Comparison of ENCODE assay signal across 8 cellular contexts in the genomic region with DNA sequence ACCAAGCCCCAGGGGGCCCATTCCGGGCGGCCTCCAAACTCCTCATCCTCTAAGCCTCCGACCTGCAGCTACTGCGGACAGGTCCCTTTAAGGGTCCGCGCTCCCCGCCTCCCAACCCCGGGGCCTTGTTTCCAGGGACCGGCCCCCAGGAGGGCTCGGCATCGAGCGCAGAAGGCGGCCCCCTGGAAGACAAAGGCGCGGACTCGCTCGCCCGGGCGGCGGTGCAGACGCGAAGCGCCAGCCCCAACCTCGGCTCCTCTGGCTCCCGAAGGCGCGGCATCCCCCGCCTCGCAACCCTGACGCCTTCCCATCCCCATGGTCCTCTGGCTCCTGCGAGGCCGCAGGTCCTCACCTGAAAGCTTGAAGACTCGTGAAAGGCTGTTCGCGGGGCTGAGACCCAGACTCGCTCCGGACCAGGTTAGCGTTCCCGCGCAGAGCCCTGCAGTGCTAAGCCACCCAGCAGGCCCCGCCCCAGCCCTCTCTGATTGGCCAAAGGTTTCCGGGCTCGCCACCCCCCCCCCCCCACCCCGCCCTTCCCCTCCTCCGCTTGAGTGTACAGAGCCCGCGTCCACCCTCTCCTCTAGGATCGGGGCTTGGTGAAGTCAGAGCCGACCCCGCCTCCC. TPM values are rescaled to one million over a fixed set of nuclear protein-coding genes. Genes with fewer than 3 reads are reported as not detected.
DNase-seq lines count a peak whose midpoint lies in the region; ATAC-seq and TF ChIP-seq lines count a peak whose summit lies in the region.

A gene (minus strand): TSS at position 426 of the 623 bp plus-strand sequence.

- TF ChIP-seq CTCF in AG09309 (IDR thresholded peaks at IDR 0.05; ENCODE audit: control insufficient read depth, insufficient read depth, low read depth, low read length, missing control alignments) (no peak), glutamatergic neuron (IDR thresholded peaks at IDR 0.05; ENCODE audit: partially characterized antibody, unreplicated experiment) (no peak), ovary (IDR thresholded peaks at IDR 0.05) (no peak)

- TF ChIP-seq RAD21 in Ishikawa (IDR thresholded peaks at IDR 0.05; ENCODE audit: low read depth) = no peak

- intact Hi-C loops in ovary (cut with DNase I) = no loop called here

- no peaks in the 10 kb centered on the region for H3K9me3 Mint-ChIP-seq in activated naive CD8-positive, alpha-beta T cell treated with anti-CD3 and anti-CD28 coated beads for 36 hours
- peaks cover 3% of the 10 kb centered on the region for H3K9me3 Mint-ChIP-seq in glutamatergic neuron (ENCODE audit: unreplicated experiment)

- peaks cover 42% of the 10 kb centered on the region for H3K27me3 Mint-ChIP-seq in activated naive CD8-positive, alpha-beta T cell treated with anti-CD3 and anti-CD28 coated beads for 36 hours
- H3K27me3 Mint-ChIP-seq in glutamatergic neuron (ENCODE audit: unreplicated experiment) = no peaks in the 10 kb centered on the region

- no peaks in the 10 kb centered on the region for H3K36me3 Mint-ChIP-seq in activated naive CD8-positive, alpha-beta T cell treated with anti-CD3 and anti-CD28 coated beads for 36 hours
- no peaks in the 10 kb centered on the region for H3K36me3 Mint-ChIP-seq in glutamatergic neuron (ENCODE audit: unreplicated experiment)

- H3K4me1 Mint-ChIP-seq in activated naive CD8-positive, alpha-beta T cell treated with anti-CD3 and anti-CD28 coated beads for 36 hours = peaks cover 6% of the 10 kb centered on the region
- H3K4me1 Mint-ChIP-seq in glutamatergic neuron (ENCODE audit: low read depth, unreplicated experiment) = peaks cover 6% of the 10 kb centered on the region

- TF ChIP-seq EP300 in Ishikawa (IDR thresholded peaks at IDR 0.05; ENCODE audit: borderline replicate concordance) (no peak), ovary (IDR thresholded peaks at IDR 0.05) (no peak)

- TF ChIP-seq POLR2A in ovary (IDR thresholded peaks at IDR 0.05) = no peak

- no peaks in the 10 kb centered on the region for H3K4me1 ChIP-seq in ovary (ENCODE audit: insufficient read depth)

- no peak within 1 kb of the TSS for H3K27ac Mint-ChIP-seq in activated naive CD8-positive, alpha-beta T cell treated with anti-CD3 and anti-CD28 coated beads for 36 hours
- H3K27ac Mint-ChIP-seq in glutamatergic neuron (ENCODE audit: unreplicated experiment) = peak within 1 kb of the TSS; percentile 97

- H3K4me3 ChIP-seq in AG09309 (ENCODE audit: control insufficient read depth, low read depth, low read length) (peak within 1 kb of the TSS; percentile 39), ovary (peak within 1 kb of the TSS; percentile 44)

- H3K9me3 ChIP-seq in ovary = no peaks in the 10 kb centered on the region

- H3K27ac ChIP-seq in ovary (peak within 1 kb of the TSS; percentile 46 to 64), temporal lobe (ENCODE audit: low read depth, low read length) (no peak within 1 kb of the TSS)

- peak within 1 kb of the TSS; percentile 76 for H3K4me3 Mint-ChIP-seq in activated naive CD8-positive, alpha-beta T cell treated with anti-CD3 and anti-CD28 coated beads for 36 hours
- peak within 1 kb of the TSS; percentile 94 for H3K4me3 Mint-ChIP-seq in glutamatergic neuron (ENCODE audit: unreplicated experiment)

- no peaks in the 10 kb centered on the region for H3K36me3 ChIP-seq in ovary

- DNase-seq in AG09309 (ENCODE audit: low read depth) (no peak), SK-N-DZ (ENCODE audit: low spot score) (peak; percentile 75), glutamatergic neuron (peak; percentile 84), ovary (peak; percentile 70 to 80 (median 79))
- DNase-seq in activated naive CD8-positive, alpha-beta T cell treated with anti-CD3 and anti-CD28 coated beads for 36 hours = peak; percentile 57

- peak; percentile 75 for ATAC-seq in GM19467 (IDR thresholded peaks at IDR 0.05; ENCODE audit: unreplicated experiment)

- 28 to 50% (median 33%) methylated on average over 44 to 50 of the region's 50 CpGs for WGBS in ovary, 3 donors

- H3K27me3 ChIP-seq in ovary = no peaks in the 10 kb centered on the region

TF ChIP-seq in Ishikawa, 13 proteins besides CTCF, POLR2A, EP300 and RAD21:
- TF ChIP-seq, protein P1, sequence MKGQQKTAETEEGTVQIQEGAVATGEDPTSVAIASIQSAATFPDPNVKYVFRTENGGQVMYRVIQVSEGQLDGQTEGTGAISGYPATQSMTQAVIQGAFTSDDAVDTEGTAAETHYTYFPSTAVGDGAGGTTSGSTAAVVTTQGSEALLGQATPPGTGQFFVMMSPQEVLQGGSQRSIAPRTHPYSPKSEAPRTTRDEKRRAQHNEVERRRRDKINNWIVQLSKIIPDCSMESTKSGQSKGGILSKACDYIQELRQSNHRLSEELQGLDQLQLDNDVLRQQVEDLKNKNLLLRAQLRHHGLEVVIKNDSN (IDR thresholded peaks at IDR 0.05) = no peak
- TF ChIP-seq TCF12 (IDR thresholded peaks at IDR 0.05; ENCODE audit: low read depth) (no peak), CREB1 (IDR thresholded peaks at IDR 0.05; ENCODE audit: low read depth) (no peak), NFIC (IDR thresholded peaks at IDR 0.05) (no peak), TAF1 (IDR thresholded peaks at IDR 0.05; ENCODE audit: low read depth) (no peak), EGR1 (IDR thresholded peaks at IDR 0.05) (no peak), TEAD4 (IDR thresholded peaks at IDR 0.05) (no peak)
- TF ChIP-seq, protein P2, sequence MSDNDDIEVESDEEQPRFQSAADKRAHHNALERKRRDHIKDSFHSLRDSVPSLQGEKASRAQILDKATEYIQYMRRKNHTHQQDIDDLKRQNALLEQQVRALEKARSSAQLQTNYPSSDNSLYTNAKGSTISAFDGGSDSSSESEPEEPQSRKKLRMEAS (IDR thresholded peaks at IDR 0.05) = peak; percentile 42
- TF ChIP-seq, protein P3, sequence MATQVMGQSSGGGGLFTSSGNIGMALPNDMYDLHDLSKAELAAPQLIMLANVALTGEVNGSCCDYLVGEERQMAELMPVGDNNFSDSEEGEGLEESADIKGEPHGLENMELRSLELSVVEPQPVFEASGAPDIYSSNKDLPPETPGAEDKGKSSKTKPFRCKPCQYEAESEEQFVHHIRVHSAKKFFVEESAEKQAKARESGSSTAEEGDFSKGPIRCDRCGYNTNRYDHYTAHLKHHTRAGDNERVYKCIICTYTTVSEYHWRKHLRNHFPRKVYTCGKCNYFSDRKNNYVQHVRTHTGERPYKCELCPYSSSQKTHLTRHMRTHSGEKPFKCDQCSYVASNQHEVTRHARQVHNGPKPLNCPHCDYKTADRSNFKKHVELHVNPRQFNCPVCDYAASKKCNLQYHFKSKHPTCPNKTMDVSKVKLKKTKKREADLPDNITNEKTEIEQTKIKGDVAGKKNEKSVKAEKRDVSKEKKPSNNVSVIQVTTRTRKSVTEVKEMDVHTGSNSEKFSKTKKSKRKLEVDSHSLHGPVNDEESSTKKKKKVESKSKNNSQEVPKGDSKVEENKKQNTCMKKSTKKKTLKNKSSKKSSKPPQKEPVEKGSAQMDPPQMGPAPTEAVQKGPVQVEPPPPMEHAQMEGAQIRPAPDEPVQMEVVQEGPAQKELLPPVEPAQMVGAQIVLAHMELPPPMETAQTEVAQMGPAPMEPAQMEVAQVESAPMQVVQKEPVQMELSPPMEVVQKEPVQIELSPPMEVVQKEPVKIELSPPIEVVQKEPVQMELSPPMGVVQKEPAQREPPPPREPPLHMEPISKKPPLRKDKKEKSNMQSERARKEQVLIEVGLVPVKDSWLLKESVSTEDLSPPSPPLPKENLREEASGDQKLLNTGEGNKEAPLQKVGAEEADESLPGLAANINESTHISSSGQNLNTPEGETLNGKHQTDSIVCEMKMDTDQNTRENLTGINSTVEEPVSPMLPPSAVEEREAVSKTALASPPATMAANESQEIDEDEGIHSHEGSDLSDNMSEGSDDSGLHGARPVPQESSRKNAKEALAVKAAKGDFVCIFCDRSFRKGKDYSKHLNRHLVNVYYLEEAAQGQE (IDR thresholded peaks at IDR 0.05; ENCODE audit: low read depth) = no peak

RNA-seq across cellular contexts. Expression of the gene that starts here (rescaled TPM):
- polyA plus RNA-seq in SK-N-DZ (2014; cell fraction: cytosol; rRNA removed) = 524 and 566 TPM in 2 replicates
- polyA plus RNA-seq in SK-N-DZ (2014; cell fraction: nucleus; rRNA removed) = 318 and 417 TPM in 2 replicates
- total RNA-seq in activated naive CD8-positive, alpha-beta T cell treated with anti-CD3 and anti-CD28 coated beads for 36 hours = under 1 TPM; 0.44 to 0.56 TPM
- total RNA-seq in glutamatergic neuron (ENCODE audit: unreplicated experiment) (213 TPM), ovary (1 to 10 TPM in 6 of 7 donors, under 1 TPM in 1; 0.74 to 9.4 (median 2.8) TPM), temporal lobe (155 TPM)
- polyA plus RNA-seq in ovary = 10 to 100 TPM in 1 of 2 donors, 1 to 10 TPM in 1; 4.2 to 12.9 TPM

Comparison
In these comparisons a context has a peak if more than half of its experiments do, and no peak if none do; other contexts are left out.
1. RNA of the gene that starts here (total RNA-seq): 213 TPM in glutamatergic neuron (single experiment) and 155 TPM in temporal lobe (single experiment); 0.74 to 9.4 TPM in ovary and 0.44 to 0.56 TPM in activated naive CD8-positive, alpha-beta T cell treated with anti-CD3 and anti-CD28 coated beads for 36 hours; every median in the first group is over 10 times any median in the second.
2. Peak in DNase-seq in activated naive CD8-positive, alpha-beta T cell treated with anti-CD3 and anti-CD28 coated beads for 36 hours; RNA of the gene not detected or under 1 TPM.